ENCODE assay signal across 18 cellular contexts in the genomic region with DNA sequence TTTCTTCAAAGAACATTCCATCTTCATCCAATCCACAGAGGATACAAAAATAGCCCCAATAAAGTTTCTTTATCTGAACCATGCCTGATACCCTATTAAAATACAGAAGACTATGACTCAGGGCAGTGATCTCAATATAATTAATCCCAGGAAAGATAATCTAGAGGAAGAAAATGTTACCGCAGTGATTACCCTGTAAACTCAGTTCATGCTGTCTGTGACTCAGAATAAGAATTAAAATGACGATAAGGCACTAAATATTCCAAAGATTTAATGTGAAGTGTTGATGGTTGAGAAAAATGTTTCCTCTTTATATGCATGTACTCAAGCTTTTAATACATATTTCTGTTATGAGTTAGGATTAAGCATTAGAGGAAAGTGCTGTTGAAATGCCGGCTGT.
DNase-seq lines count a peak whose midpoint lies in the region; ATAC-seq and TF ChIP-seq lines count a peak whose summit lies in the region.
"Had no signal": no experiment of that assay in that cellular context is flagged by ENCODE, and none has a peak within 500 bp of the region (broad histone marks: within the 10 kb centered on the region; RNA-seq: fewer than 3 reads in every experiment).

No MANE protein-coding gene starts in this region.

- H3K9me3 ChIP-seq in smooth muscle cell (replicated peaks; ENCODE audit: low read depth) (no peaks in the 10 kb centered on the region), mucosa of descending colon (no peaks in the 10 kb centered on the region)

- peak overlapping the region; percentile 65 for H3K4me2 ChIP-seq in smooth muscle cell

- H4K20me1 ChIP-seq in smooth muscle cell (ENCODE audit: low read depth), result no peaks in the 10 kb centered on the region

- no peaks in the 10 kb centered on the region for H3K36me3 ChIP-seq in smooth muscle cell (ENCODE audit: low read depth)
- no peaks in the 10 kb centered on the region for H3K36me3 ChIP-seq in mucosa of descending colon (ENCODE audit: low read depth)

- DNase-seq in EH (ENCODE audit: low read depth) (peak; percentile 93), M059J (ENCODE audit: low read depth) (peak; percentile 77), fibroblast of gingiva (ENCODE audit: low read depth) (peak; percentile 28), smooth muscle cell (lab: John Stamatoyannopoulos, UW; ENCODE audit: unreplicated experiment) (no peak), mucosa of descending colon (no peak), CD1c-positive myeloid dendritic cell (ENCODE audit: extremely low spot score) (no peak)
- DNase-seq: activated CD4-positive, alpha-beta T cell treated with anti-CD3 and anti-CD28 coated beads, Interleukin-2, amount 10 ng/mL, durations not matched to agents 24 days and 14 days; activated CD8-positive, alpha-beta memory T cell treated with anti-CD3 and anti-CD28 coated beads, Interleukin-2, amount 50 U/mL, for 48 hours; activated gamma-delta T cell treated with Interleukin-2 at 50 U/mL for 16 hours; aorta; C1 segment of cervical spinal cord; cortex of kidney; left ventricle myocardium superior; NCI-H2029; RPMI8226; stimulated activated CD4-positive, alpha-beta T cell treated with anti-CD3 and anti-CD28 coated beads, Interleukin-4, amount 100 ng/mL, for 1 hour; SW 1271 had no signal

- H2AFZ ChIP-seq in smooth muscle cell (ENCODE audit: low read depth), result no peak overlapping the region

- intact Hi-C loops in mucosa of descending colon (cut with DNase I, micrococcal nuclease), result no loop called here

- peaks cover 18% of the 10 kb centered on the region for H3K4me1 ChIP-seq in smooth muscle cell (ENCODE audit: low read depth)
- H3K4me1 ChIP-seq in mucosa of descending colon (ENCODE audit: low read depth), result no peaks in the 10 kb centered on the region

- H3K27me3 ChIP-seq in smooth muscle cell (ENCODE audit: low read depth), result no peaks in the 10 kb centered on the region

- peak overlapping the region; percentile 69 for H3K27ac ChIP-seq in smooth muscle cell (ENCODE audit: low read depth)

- H3F3A ChIP-seq in smooth muscle cell (ENCODE audit: low read depth), result peaks cover 5% of the 10 kb centered on the region

- H3K4me3 ChIP-seq in smooth muscle cell (no peak overlapping the region), mucosa of descending colon (no peak overlapping the region)

- ATAC-seq in mucosa of descending colon (no peak), HG02571 (IDR thresholded peaks at IDR 0.05; ENCODE audit: unreplicated experiment) (no peak)
- ATAC-seq: left ventricle myocardium superior had no signal

- WGBS in smooth muscle cell (ENCODE audit: low lambda C conversion rate), result 23% methylated on average over 3 of the region's 3 CpGs

- TF ChIP-seq CTCF in smooth muscle cell (IDR thresholded peaks at IDR 0.05; ENCODE audit: borderline replicate concordance, insufficient read depth, poor library complexity, severe bottlenecking) (no peak), mucosa of descending colon (IDR thresholded peaks at IDR 0.05) (no peak)

- H3K79me2 ChIP-seq in smooth muscle cell (ENCODE audit: low read depth), result no peaks in the 10 kb centered on the region

- H3K9ac ChIP-seq in smooth muscle cell (ENCODE audit: low read depth), result no peak overlapping the region

Comparison
In these comparisons a context has a peak if more than half of its experiments do, and no peak if none do; other contexts are left out.
1. DNase-seq: peak in EH (single experiment), M059J (single experiment) and fibroblast of gingiva (single experiment); none in smooth muscle cell (single experiment), mucosa of descending colon (0 of 3) and CD1c-positive myeloid dendritic cell (single experiment).